11 cellular contexts compared by ENCODE assay signal in genomic region chr9:95980262-95981125, GRCh38.
DNase-seq lines count a peak whose midpoint lies in the region; TF ChIP-seq lines count a peak whose summit lies in the region.
"Had no signal": no experiment of that assay in that cellular context is flagged by ENCODE, and none has a peak within 500 bp of the region (broad histone marks: within the 10 kb centered on the region; RNA-seq: fewer than 3 reads in every experiment).

No MANE protein-coding gene starts in this region.

- H3K4me1 ChIP-seq in neural progenitor cell: peaks cover 51% of the 10 kb centered on the region

- H3K4me3 ChIP-seq in choroid plexus epithelial cell (ENCODE audit: low read depth, low read length) (no peak overlapping the region), neural progenitor cell (no peak overlapping the region)
- H3K4me3 ChIP-seq: upper lobe of left lung had no signal

- H3K79me2 ChIP-seq in neural progenitor cell (ENCODE audit: low read depth): no peaks in the 10 kb centered on the region

- H3K27ac Mint-ChIP-seq in neural progenitor cell: peak overlapping the region; percentile 42

- H3K9me3 Mint-ChIP-seq in neural progenitor cell: no peaks in the 10 kb centered on the region

- H3K27me3 Mint-ChIP-seq in neural progenitor cell (ENCODE audit: insufficient read depth, low read depth): no peaks in the 10 kb centered on the region

- H3K36me3 ChIP-seq in neural progenitor cell: no peaks in the 10 kb centered on the region

- H3K9me3 ChIP-seq in neural progenitor cell (ENCODE audit: low read depth): no peaks in the 10 kb centered on the region
- H3K9me3 ChIP-seq: upper lobe of left lung had no signal

- H3K4me1 Mint-ChIP-seq in neural progenitor cell: peaks cover 44% of the 10 kb centered on the region

- H3K27ac ChIP-seq in neural progenitor cell: peak overlapping the region; percentile 32
- H3K27ac ChIP-seq: upper lobe of left lung had no signal

- peaks cover 12% of the 10 kb centered on the region for H3K36me3 Mint-ChIP-seq in neural progenitor cell

- no peak overlapping the region for H3K9ac ChIP-seq in neural progenitor cell

- no peak overlapping the region for H2AFZ ChIP-seq in neural progenitor cell (replicated peaks)

- H3K4me2 ChIP-seq in neural progenitor cell: peak overlapping the region; percentile 76

- peaks cover 10% of the 10 kb centered on the region for H4K20me1 ChIP-seq in neural progenitor cell (ENCODE audit: low read depth)

- peak; percentile 36 for DNase-seq in NCI-H82 treated with DMSO at 0.1 percent for 48 hours (lab: John Stamatoyannopoulos, UW; ENCODE audit: unreplicated experiment)
- DNase-seq in NCI-H82 (lab: John Stamatoyannopoulos, UW): no peak
- DNase-seq in NCI-H69 (lab: John Stamatoyannopoulos, UW): peak; percentile 51
- peak; percentile 14 for DNase-seq in choroid plexus epithelial cell (ENCODE audit: low read depth)
- DNase-seq in neural progenitor cell (ENCODE audit: low spot score): no peak
- no peak for DNase-seq in activated gamma-delta T cell treated with Interleukin-2 at 50 U/mL for 16 hours
- DNase-seq in SW 1271 (lab: John Stamatoyannopoulos, UW): no peak
- no peak for DNase-seq in NCI-H345 treated with DMSO at 0.1 percent for 48 hours (lab: John Stamatoyannopoulos, UW; ENCODE audit: unreplicated experiment)
- DNase-seq: activated CD4-positive, alpha-beta T cell treated with anti-CD3 and anti-CD28 coated beads for 4 hours; DMS 273 treated with DMSO at 0.1 percent for 48 hours; upper lobe of left lung had no signal

- no peaks in the 10 kb centered on the region for H3K27me3 ChIP-seq in neural progenitor cell
- H3K27me3 ChIP-seq: upper lobe of left lung had no signal

- peaks cover 32% of the 10 kb centered on the region for H3F3A ChIP-seq in neural progenitor cell (ENCODE audit: low read depth)

- no peak for TF ChIP-seq CTCF in choroid plexus epithelial cell (conservative IDR thresholded peaks at IDR 0.05; ENCODE audit: low read depth, low read length)
- no peak for TF ChIP-seq CTCF in neural progenitor cell (IDR thresholded peaks at IDR 0.05)

- peak overlapping the region; percentile 14 for H3K4me3 Mint-ChIP-seq in neural progenitor cell

Comparison
In these comparisons a context has a peak if more than half of its experiments do, and no peak if none do; other contexts are left out.
1. DNase-seq: peak in NCI-H82 treated with DMSO at 0.1 percent for 48 hours (single experiment), NCI-H69 (single experiment) and choroid plexus epithelial cell (single experiment); none in NCI-H82 (single experiment), neural progenitor cell (single experiment), activated gamma-delta T cell treated with Interleukin-2 at 50 U/mL for 16 hours (single experiment), SW 1271 (0 of 2) and NCI-H345 treated with DMSO at 0.1 percent for 48 hours (single experiment).